Comparison of ENCODE assay signal across 2 cellular contexts in genomic region chr5:160064979-160065619, GRCh38.
TF ChIP-seq lines count a peak whose summit lies in the region.

No MANE protein-coding gene starts in this region.

TF ChIP-seq in GM23338, 12 proteins besides CTCF, POLR2A, EP300 and RAD21:
- no peak for TF ChIP-seq CREB1 (CRISPR knock-in tag; IDR thresholded peaks at IDR 0.05; ENCODE audit: low read depth)
TF ChIP-seq in GM23338: peak in this region for 0.

TF ChIP-seq in endothelial cell of umbilical vein, 7 proteins besides CTCF, POLR2A, EP300 and RAD21:
- TF ChIP-seq MYC (IDR thresholded peaks at IDR 0.05; ENCODE audit: low read depth, low read length) (no peak), FOS (IDR thresholded peaks at IDR 0.05; ENCODE audit: borderline replicate concordance, insufficient read depth, low read length) (no peak), GATA2 (IDR thresholded peaks at IDR 0.05; ENCODE audit: insufficient read depth, insufficient read length, low read depth, low read length) (no peak), EZH2 (IDR thresholded peaks at IDR 0.05; ENCODE audit: borderline replicate concordance, low read depth, low read length, severe bottlenecking) (no peak), JUN (IDR thresholded peaks at IDR 0.05; ENCODE audit: borderline replicate concordance, insufficient read depth, insufficient read length, low read depth) (no peak), MAX (IDR thresholded peaks at IDR 0.05; ENCODE audit: insufficient read depth, insufficient read length) (no peak), POLR2AphosphoS5 (IDR thresholded peaks at IDR 0.05; ENCODE audit: insufficient read depth, low read depth, low read length) (no peak)
TF ChIP-seq in endothelial cell of umbilical vein: peak in this region for 0.
